ENCODE assay signal across 30 cellular contexts in the genomic region with DNA sequence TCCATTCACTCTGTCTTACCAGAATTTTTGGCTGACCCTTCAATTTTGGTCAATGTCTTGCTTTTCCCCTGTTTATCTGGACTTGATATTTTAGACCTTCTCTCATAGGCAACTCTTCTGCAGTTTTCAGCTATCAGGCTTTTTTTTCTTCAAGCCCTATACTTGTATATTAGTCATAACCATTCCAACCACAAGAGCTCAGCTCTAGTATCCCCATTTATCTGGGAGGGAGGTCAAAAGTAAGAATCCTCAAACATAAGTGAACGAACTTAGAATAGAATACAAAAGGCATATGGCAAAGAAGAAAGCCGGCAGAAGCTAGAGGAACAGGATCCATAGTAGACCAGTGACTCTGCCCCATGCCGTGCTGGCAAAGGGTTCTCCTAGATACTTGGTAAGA. TPM values are rescaled to one million over a fixed set of nuclear protein-coding genes. Genes with fewer than 3 reads are reported as not detected.
DNase-seq lines count a peak whose midpoint lies in the region; ATAC-seq, FAIRE-seq and TF ChIP-seq lines count a peak whose summit lies in the region.
"Had no signal": no experiment of that assay in that cellular context is flagged by ENCODE, and none has a peak within 500 bp of the region (broad histone marks: within the 10 kb centered on the region; RNA-seq: fewer than 3 reads in every experiment).

No MANE protein-coding gene starts in this region.

- no peak overlapping the region; the same call in 1 of the 2 replicates for H2AFZ ChIP-seq in K562 (ENCODE audit: low read depth, low read length)

- H3K9me1 ChIP-seq in K562 (ENCODE audit: control insufficient read depth, insufficient read depth, low read length): no peaks in the 10 kb centered on the region

- intact Hi-C loops in K562 (cut with micrococcal nuclease) (loop anchor here (5.0 to 10.0 kb wide), 2 partner anchors 224 to 822 kb away; a partner anchor contains a TSS), left ventricle myocardium superior (cut with micrococcal nuclease) (loop anchor here (10.0 kb wide), 1 partner anchor 572 kb away; a partner anchor contains a TSS), left ventricle myocardium inferior (cut with micrococcal nuclease) (no loop called here)

- in situ Hi-C loops in K562 (cut with MboI): no loop called here

- CTCF ChIA-PET in AG04450 (lab: Charles Lee): interaction anchor here (0.9 to 1.5 kb wide), 5 partner anchors 10 to 220 kb away, joined by 3 to 5 read pairs (median 4); no protein-coding TSS in a partner anchor
- CTCF ChIA-PET in K562 (lab: Yijun Ruan, JAX; ENCODE audit: low intra/inter-chr PET ratio): no interaction called here

- POLR2A ChIA-PET in AG04450 (lab: Yijun Ruan, JAX): interaction anchor here (0.5 to 1.0 kb wide), 2 partner anchors 159 to 427 kb away, joined by 3 to 4 read pairs; no protein-coding TSS in a partner anchor
- POLR2A ChIA-PET in K562 (lab: Yijun Ruan, JAX): no interaction called here

- no peak for ATAC-seq in K562
- ATAC-seq in left ventricle myocardium superior: no peak
- no peak for ATAC-seq in HG03097 (IDR thresholded peaks at IDR 0.05; ENCODE audit: low FRiP score, unreplicated experiment)
- ATAC-seq: activated CD8-positive, alpha-beta T cell treated with anti-CD3 and anti-CD28 coated beads for 36 hours; lower lobe of right lung; mucosa of descending colon; upper lobe of right lung had no signal

- H3K4me1 ChIP-seq in K562 (replicated peaks in 1 of 2; ENCODE audit: control insufficient read depth in 2 of 2, insufficient read depth in 2 of 2, low read length in 2 of 2) (peaks cover 0 to 5% of the 10 kb centered on the region in 2 experiments; a peak in 2 of 5 replicates), right atrium auricular region (peaks cover 0 to 4% of the 10 kb centered on the region in 2 donors), left ventricle myocardium inferior (peaks cover 24% of the 10 kb centered on the region)
- H3K4me1 ChIP-seq: SJSA1, upper lobe of right lung had no signal

- DNase-seq in AG04450 (ENCODE audit: low read depth, low spot score) (peak; percentile 10), LHCN-M2 (ENCODE audit: low read depth) (peak; percentile 73), K562 (ENCODE audit: extremely low read depth in 1 of 4, low spot score in 3 of 4) (no peak), iris pigment epithelial cell (ENCODE audit: low read depth) (peak; percentile 67), right atrium auricular region (ENCODE audit: low spot score) (no peak), left ventricle myocardium superior (no peak), left ventricle myocardium inferior (no peak)
- DNase-seq: activated CD8-positive, alpha-beta T cell treated with anti-CD3 and anti-CD28 coated beads for 36 hours; CD4-positive, CD25-positive, alpha-beta regulatory T cell; central memory CD4-positive, alpha-beta T cell; esophagus squamous epithelium; KBM-7; kidney; lower lobe of right lung; MM.1S; mucosa of descending colon; NCI-H1436; NCI-H2081 treated with DMSO at 0.1 percent for 48 hours; NCI-H446; NCI-H774; nephron progenitor cell; ovary; RPMI8226; stimulated activated CD4-positive, alpha-beta T cell treated with anti-CD3 and anti-CD28 coated beads, Interleukin-4, amount 100 ng/mL, for 1 hour; upper lobe of right lung had no signal

- no peaks in the 10 kb centered on the region for H3K79me2 ChIP-seq in K562 (ENCODE audit: control insufficient read depth, insufficient read depth, low read length)

- H3K27ac ChIP-seq in AG04450 (ENCODE audit: low read depth, low read length) (no peak overlapping the region), K562 (ENCODE audit: extremely low read depth, low read depth, low read length) (no peak overlapping the region), right atrium auricular region (no peak overlapping the region), left ventricle myocardium inferior (replicated peaks) (no peak overlapping the region)
- H3K27ac ChIP-seq: 22Rv1, esophagus squamous epithelium, lower lobe of right lung, ovary, SJSA1, upper lobe of right lung had no signal

- no TSS peak for BruUV-seq in K562 (replicated peaks; lab: Mats Ljungman, UMichigan)

- no peak for TF ChIP-seq POLR2A in K562 (conservative IDR thresholded peaks at IDR 0.05)

- TF ChIP-seq RAD21 in K562 (CRISPR knock-in tag; conservative IDR thresholded peaks at IDR 0.05 in 1 of 2, IDR thresholded peaks at IDR 0.05 in 1 of 2): no peak

- H3K4me3 ChIP-seq in AG04450 (ENCODE audit: low read depth, low read length) (no peak overlapping the region), K562 (no peak overlapping the region), right atrium auricular region (no peak overlapping the region), left ventricle myocardium inferior (no peak overlapping the region)
- H3K4me3 ChIP-seq: esophagus squamous epithelium, lower lobe of right lung, mucosa of descending colon, ovary, SJSA1, upper lobe of right lung had no signal

- no peaks in the 10 kb centered on the region for H4K20me1 ChIP-seq in K562 (replicated peaks; ENCODE audit: control insufficient read depth, insufficient read depth, low read length)

- WGBS in K562 (ENCODE audit: insufficient coverage, low coverage, missing lambda C conversion rate): 28% methylated on average over 3 of the region's 3 CpGs

- H3K9ac ChIP-seq in K562 (ENCODE audit: insufficient read depth in 1 of 2, low read depth in 2 of 2, low read length in 2 of 2): no peak overlapping the region

- H3K4me2 ChIP-seq in K562 (ENCODE audit: insufficient read depth, low read length): no peak overlapping the region

- no peak for FAIRE-seq in K562 (lab: Jason Lieb, UNC)
- FAIRE-seq: endometrium, GM12891, kidney had no signal

- TF ChIP-seq EP300 in K562 (IDR thresholded peaks at IDR 0.05; ENCODE audit: low read length): no peak

- H3K36me3 ChIP-seq in K562 (ENCODE audit: control insufficient read depth, insufficient read depth, low read length): no peaks in the 10 kb centered on the region
- no peaks in the 10 kb centered on the region for H3K36me3 ChIP-seq in right atrium auricular region
- no peaks in the 10 kb centered on the region for H3K36me3 ChIP-seq in left ventricle myocardium inferior
- H3K36me3 ChIP-seq: esophagus squamous epithelium, lower lobe of right lung, ovary, SJSA1, upper lobe of right lung had no signal

- TF ChIP-seq CTCF in AG04450 (IDR thresholded peaks at IDR 0.05; ENCODE audit: low read depth, low read length) (peak; percentile 20; the same call in 1 of the 2 replicates), K562 (IDR thresholded peaks at IDR 0.05 in 2 of 3, conservative IDR thresholded peaks at IDR 0.05 in 1 of 3; ENCODE audit: insufficient read depth in 2 of 3, low read depth in 1 of 3, low read length in 3 of 3) (no peak), right atrium auricular region (IDR thresholded peaks at IDR 0.05) (no peak), left ventricle myocardium inferior (IDR thresholded peaks at IDR 0.05; ENCODE audit: borderline replicate concordance) (no peak)

- H3K27me3 ChIP-seq in AG04450 (ENCODE audit: control insufficient read depth, insufficient read depth, low read length) (no peaks in the 10 kb centered on the region), K562 (ENCODE audit: control insufficient read depth in 2 of 2, insufficient read depth in 2 of 2, low read length in 2 of 2) (no peaks in the 10 kb centered on the region), right atrium auricular region (no peaks in the 10 kb centered on the region), left ventricle myocardium inferior (ENCODE audit: low read depth) (no peaks in the 10 kb centered on the region)
- H3K27me3 ChIP-seq: esophagus squamous epithelium, ovary, SJSA1, upper lobe of right lung had no signal

- no peaks in the 10 kb centered on the region for H3K9me3 ChIP-seq in AG04450 (ENCODE audit: control insufficient read depth, insufficient read depth, low read length)
- no peaks in the 10 kb centered on the region for H3K9me3 ChIP-seq in K562 (replicated peaks; ENCODE audit: control insufficient read depth, insufficient read depth, low read depth, low read length)
- no peaks in the 10 kb centered on the region for H3K9me3 ChIP-seq in right atrium auricular region
- H3K9me3 ChIP-seq in left ventricle myocardium inferior (replicated peaks): no peaks in the 10 kb centered on the region
- H3K9me3 ChIP-seq: esophagus squamous epithelium, lower lobe of right lung, mucosa of descending colon, ovary, SJSA1, upper lobe of right lung had no signal

RNA-seq across cellular contexts. Expression of a gene that starts 45.9 kb away (rescaled TPM):
- 28.5 and 29.3 TPM in 2 replicates for polyA plus RNA-seq in AG04450 (2011; rRNA removed)
- polyA minus RNA-seq in AG04450 (2011; rRNA and poly(A)+ RNA removed): 20.0 and 24.5 TPM in 2 replicates
- total RNA-seq in LHCN-M2 (2014; rRNA removed): 23.9 and 26.1 TPM in 2 replicates
- polyA plus RNA-seq in LHCN-M2 (2012): 34.3 TPM
- total RNA-seq in K562 (2011; cell fraction: chromatin; rRNA removed; ENCODE audit: low replicate concordance): 0.07 and 0.19 TPM in 2 replicates
- total RNA-seq in K562 (2011; cell fraction: nucleolus; rRNA removed): not detected in 2 replicates
- 0.15 TPM in 1 of 2 replicates, not detected in the other for total RNA-seq in K562 (2011; cell fraction: nucleoplasm; rRNA removed)
- 0.04 TPM in 1 of 2 replicates, not detected in the other for total RNA-seq in K562 (2014; rRNA removed)
- total RNA-seq in K562 (2014; rRNA removed; fragmentation: Illumina TruSeq; extraction: Trizol): 0.13 and 0.22 TPM in 2 replicates
- total RNA-seq in K562 (2015; rRNA removed; fragmentation: Illumina TruSeq; extraction: Trizol): 0.15 and 0.18 TPM in 2 replicates
- 0.13 and 0.16 TPM in 2 replicates for total RNA-seq in K562 (2021)
- polyA plus RNA-seq in K562 (2011; rRNA removed): 0.13 and 0.22 TPM in 2 replicates
- 0.06 and 0.10 TPM in 2 replicates for polyA plus RNA-seq in K562 (2011; cell fraction: cytosol; rRNA removed)
- 0.16 and 0.37 TPM in 2 replicates for polyA plus RNA-seq in K562 (2011; cell fraction: nucleus; rRNA removed)
- polyA plus RNA-seq in K562 (2012): 0.14 and 0.76 TPM in 2 replicates
- 0.07 and 0.16 TPM in 2 replicates for polyA plus RNA-seq in K562 (2014; fragmentation: Illumina TruSeq; extraction: Trizol)
- under 1 TPM; 0.08 to 0.23 TPM for polyA plus RNA-seq in K562 (2014; fragmentation: Nextera tagmentation; extraction: Ambion mirVana)
- 0.05 and 0.08 TPM in 2 replicates for polyA plus RNA-seq in K562 (2014; rRNA removed)
- 0.27 and 0.32 TPM in 2 replicates for polyA minus RNA-seq in K562 (2011; rRNA and poly(A)+ RNA removed)
- polyA minus RNA-seq in K562 (2011; cell fraction: cytosol; rRNA and poly(A)+ RNA removed): not detected in 2 replicates
- polyA minus RNA-seq in K562 (2011; cell fraction: nucleus; rRNA and poly(A)+ RNA removed): 0.33 TPM in 1 of 2 replicates, not detected in the other
- total RNA-seq in right atrium auricular region: 1 to 10 TPM; 1.0 to 1.4 TPM
- total RNA-seq in left ventricle myocardium superior: 0.40 TPM
- total RNA-seq in left ventricle myocardium inferior: 0.44 TPM

Comparison
In these comparisons a context has a peak if more than half of its experiments do, and no peak if none do; other contexts are left out.
1. DNase-seq: peak in AG04450 (single experiment), LHCN-M2 (single experiment) and iris pigment epithelial cell (single experiment); none in K562 (0 of 4), right atrium auricular region (single experiment), left ventricle myocardium superior (single experiment) and left ventricle myocardium inferior (single experiment).
2. RNA of a gene that starts 45.9 kb away (total RNA-seq): 23.9 to 26.1 TPM in LHCN-M2; 1.0 to 1.4 TPM in right atrium auricular region, 0.44 TPM in left ventricle myocardium inferior (single experiment), 0.40 TPM in left ventricle myocardium superior (single experiment) and 0.04 to 0.22 TPM in K562; every median in the first group is over 10 times any median in the second.